ENCODE assay signal across 8 cellular contexts in the genomic region with DNA sequence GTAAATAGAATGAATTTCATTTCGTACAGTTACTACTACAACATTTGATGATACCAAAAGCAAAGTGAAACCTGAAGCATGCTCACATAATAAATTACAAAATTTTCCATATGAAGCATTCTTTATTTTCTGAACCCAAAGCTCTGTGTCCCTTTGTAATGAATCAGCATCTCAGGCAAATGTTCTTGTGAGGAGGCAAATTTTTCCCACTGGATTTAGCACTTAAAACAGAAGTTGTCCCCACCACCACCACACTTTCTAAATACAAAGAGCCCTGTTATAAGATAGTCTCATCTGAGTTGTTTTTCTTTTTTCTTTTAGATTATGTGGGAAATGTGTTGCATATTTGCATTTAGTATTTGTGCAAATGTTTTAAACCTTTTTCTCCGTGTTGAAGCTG.
DNase-seq lines count a peak whose midpoint lies in the region; ATAC-seq and TF ChIP-seq lines count a peak whose summit lies in the region.

No MANE protein-coding gene starts in this region.

- CTCF ChIA-PET in MCF 10A (lab: Yijun Ruan, JAX) = interaction anchor here (0.6 to 3.0 kb wide), 29 partner anchors 8 to 1620 kb away, joined by 3 to 17 read pairs (median 4); a partner anchor contains a TSS

- H3K27me3 Mint-ChIP-seq in MCF 10A (ENCODE audit: insufficient read depth, unreplicated experiment) (no peaks in the 10 kb centered on the region), memory B cell (no peaks in the 10 kb centered on the region)

- DNase-seq in EH (ENCODE audit: low read depth) (peak; percentile 18), MCF 10A (ENCODE audit: unreplicated experiment) (peak; percentile 35), memory B cell (ENCODE audit: low spot score in 2 of 2) (no peak), NCI-H187 treated with DMSO at 0.1 percent for 48 hours (lab: John Stamatoyannopoulos, UW) (no peak)

- ATAC-seq in memory B cell (ENCODE audit: low read depth) (no peak), GM18907 (IDR thresholded peaks at IDR 0.05; ENCODE audit: unreplicated experiment) (no peak), GM18511 (IDR thresholded peaks at IDR 0.05; ENCODE audit: unreplicated experiment) (no peak)

- BruUV-seq in MCF 10A (replicated peaks; lab: Mats Ljungman, UMichigan) = TSS peak; percentile 75

- H3K36me3 ChIP-seq in HUES6 (ENCODE audit: control insufficient read depth, insufficient read depth, low read length) (no peaks in the 10 kb centered on the region), urinary bladder (ENCODE audit: insufficient read depth) (no peaks in the 10 kb centered on the region)

- H3K4me1 Mint-ChIP-seq in MCF 10A (ENCODE audit: insufficient read depth, unreplicated experiment) (peaks cover 11% of the 10 kb centered on the region), memory B cell (no peaks in the 10 kb centered on the region)

- no peak overlapping the region; the same call in 1 of the 2 replicates for H3K27ac ChIP-seq in HUES6 (ENCODE audit: low read depth, low read length)
- H3K27ac ChIP-seq in urinary bladder (ENCODE audit: low read depth) = no peak overlapping the region

- POLR2A ChIA-PET in MCF 10A (lab: Yijun Ruan, JAX) = interaction anchor here (0.7 to 2.2 kb wide), 23 partner anchors 9 to 1083 kb away, joined by 3 to 62 read pairs (median 5); a partner anchor contains a TSS

- peak overlapping the region; percentile 45 for H3K4me3 ChIP-seq in HUES6 (ENCODE audit: low read depth, low read length)
- H3K4me3 ChIP-seq in urinary bladder (ENCODE audit: low read depth, low read length) = peak overlapping the region; percentile 54

- peaks cover 16% of the 10 kb centered on the region for H3K4me1 ChIP-seq in HUES6 (ENCODE audit: control insufficient read depth, insufficient read depth, low read length)
- H3K4me1 ChIP-seq in urinary bladder (ENCODE audit: insufficient read depth) = no peaks in the 10 kb centered on the region

- H3K36me3 Mint-ChIP-seq in MCF 10A (ENCODE audit: insufficient read depth, unreplicated experiment) (peaks cover 12% of the 10 kb centered on the region), memory B cell (no peaks in the 10 kb centered on the region)

- no peak for TF ChIP-seq CTCF in MCF 10A (IDR thresholded peaks at IDR 0.05; ENCODE audit: unreplicated experiment)

- H3K9ac ChIP-seq in HUES6 (ENCODE audit: low read length) = peak overlapping the region; percentile 69

- H3K9me3 Mint-ChIP-seq in MCF 10A (ENCODE audit: unreplicated experiment) = no peaks in the 10 kb centered on the region
- H3K9me3 Mint-ChIP-seq in memory B cell = peaks cover 3% of the 10 kb centered on the region

- intact Hi-C loops in MCF 10A (cut with micrococcal nuclease) = loop anchor here (2.0 to 5.0 kb wide), 3 partner anchors 72 to 662 kb away; no protein-coding TSS in a partner anchor

- no peaks in the 10 kb centered on the region; the same call in 1 of the 2 replicates for H3K9me3 ChIP-seq in HUES6 (ENCODE audit: control insufficient read depth, insufficient read depth, low read depth, low read length)

- H3K27ac Mint-ChIP-seq in MCF 10A (ENCODE audit: low read depth, unreplicated experiment) = peak overlapping the region; percentile 73
- no peak overlapping the region for H3K27ac Mint-ChIP-seq in memory B cell

- peak overlapping the region; percentile 81 for H3K4me3 Mint-ChIP-seq in MCF 10A (ENCODE audit: unreplicated experiment)
- H3K4me3 Mint-ChIP-seq in memory B cell = peak overlapping the region; percentile 91

- WGBS in urinary bladder = 9% methylated on average over 2 of the region's 2 CpGs

- H3K27me3 ChIP-seq in HUES6 (ENCODE audit: control insufficient read depth, insufficient read depth, low read length) = no peaks in the 10 kb centered on the region

Comparison
In these comparisons a context has a peak if more than half of its experiments do, and no peak if none do; other contexts are left out.
1. DNase-seq: peak in EH (single experiment) and MCF 10A (single experiment); none in memory B cell (0 of 2) and NCI-H187 treated with DMSO at 0.1 percent for 48 hours (single experiment).